ENCODE assay signal across 8 cellular contexts in the genomic region with DNA sequence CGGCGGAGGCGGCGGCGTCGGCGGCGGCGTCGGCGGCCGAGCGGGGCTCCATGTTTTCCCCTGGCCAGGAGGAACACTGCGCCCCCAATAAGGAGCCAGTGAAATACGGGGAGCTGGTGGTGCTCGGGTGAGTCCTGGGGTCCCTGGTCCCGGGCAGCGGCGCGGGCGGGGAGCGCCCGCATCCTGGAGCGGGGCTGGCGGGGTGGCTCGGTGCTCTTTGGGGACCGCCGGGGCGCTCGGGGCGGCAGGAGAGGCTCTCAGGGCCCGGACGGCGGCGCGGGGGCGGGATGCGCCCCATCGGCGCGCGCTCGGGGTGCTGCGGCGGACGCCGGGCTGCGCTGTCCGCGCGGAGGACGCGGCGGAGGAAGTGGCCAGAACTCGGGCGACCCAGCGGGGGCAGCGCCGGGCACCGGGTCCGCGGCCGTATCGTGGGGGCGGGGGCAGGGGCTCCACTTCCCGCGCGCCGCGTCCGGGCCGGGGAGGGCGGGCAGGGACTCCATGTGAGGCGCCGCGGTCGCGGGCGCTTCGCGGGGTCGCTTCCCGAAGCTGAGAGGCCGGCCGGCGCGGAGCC. TPM values are rescaled to one million over a fixed set of nuclear protein-coding genes. Genes with fewer than 3 reads are reported as not detected.
DNase-seq lines count a peak whose midpoint lies in the region; ATAC-seq and TF ChIP-seq lines count a peak whose summit lies in the region.

No MANE protein-coding gene starts in this region.

- H3K4me3 ChIP-seq in epithelial cell of esophagus (ENCODE audit: low read length) (peak overlapping the region; percentile 34), mucosa of stomach (ENCODE audit: low read length) (no peak overlapping the region), tibial artery (peak overlapping the region; percentile 78 to 86)

- no peaks in the 10 kb centered on the region for H3K36me3 Mint-ChIP-seq in WTC11

- H3K27me3 ChIP-seq in mucosa of stomach (ENCODE audit: control insufficient read depth, insufficient read depth, low read length) (no peaks in the 10 kb centered on the region), tibial artery (no peaks in the 10 kb centered on the region)

- POLR2A ChIA-PET in WTC11 (lab: Charles Lee) = no interaction called here

- CTCF ChIA-PET in WTC11 (lab: Charles Lee) = interaction anchor here (1.1 to 1.4 kb wide), 3 partner anchors 364 to 366 kb away, joined by 3 to 5 read pairs (median 3); no protein-coding TSS in a partner anchor

- peaks cover 28% of the 10 kb centered on the region for H3K4me1 ChIP-seq in mucosa of stomach (ENCODE audit: control insufficient read depth, insufficient read depth, low read length)
- peaks cover 0 to 40% (median 31%) of the 10 kb centered on the region in 4 donors for H3K4me1 ChIP-seq in tibial artery

- peak overlapping the region; percentile 87 for H3K9ac ChIP-seq in mucosa of stomach (ENCODE audit: low read length)

- intact Hi-C loops in tibial artery (cut with DNase I; ENCODE audit: low total_unique reads) = no loop called here

- no peak overlapping the region for H3K27ac Mint-ChIP-seq in WTC11

- DNase-seq in NCI-H146 (lab: John Stamatoyannopoulos, UW) (peak; percentile 40), NCI-H146 treated with DMSO at 0.1 percent for 48 hours (lab: John Stamatoyannopoulos, UW; ENCODE audit: unreplicated experiment) (no peak), WTC11 (ENCODE audit: low spot score) (no peak), epithelial cell of esophagus (ENCODE audit: low read depth) (no peak), tibial artery (peak; percentile 31 to 77), NOMO-1 (lab: John Stamatoyannopoulos, UW; ENCODE audit: unreplicated experiment in 2 of 2) (no peak)

- H3K27ac ChIP-seq in tibial artery = peak overlapping the region; percentile 91 to 95

- H3K27me3 Mint-ChIP-seq in WTC11 (ENCODE audit: low read depth) = peaks cover 21% of the 10 kb centered on the region

- peaks cover 38% of the 10 kb centered on the region for H3K4me1 Mint-ChIP-seq in WTC11

- H3K9me3 ChIP-seq in mucosa of stomach (ENCODE audit: control insufficient read depth, low read length) = no peaks in the 10 kb centered on the region
- no peaks in the 10 kb centered on the region for H3K9me3 ChIP-seq in tibial artery

- no peaks in the 10 kb centered on the region for H3K9me3 Mint-ChIP-seq in WTC11

- TF ChIP-seq CTCF in WTC11 (IDR thresholded peaks at IDR 0.05) (no peak), epithelial cell of esophagus (IDR thresholded peaks at IDR 0.05; ENCODE audit: insufficient read depth, low read depth, low read length, missing control alignments) (no peak), tibial artery (IDR thresholded peaks at IDR 0.05) (no peak)

- no peak overlapping the region for H3K4me3 Mint-ChIP-seq in WTC11

- H3K36me3 ChIP-seq in mucosa of stomach (ENCODE audit: control insufficient read depth, insufficient read depth, low read length) (no peaks in the 10 kb centered on the region), tibial artery (peaks cover 0 to 4% (median 0%) of the 10 kb centered on the region in 3 donors)

- peak; percentile 23 for ATAC-seq in HG02973 (IDR thresholded peaks at IDR 0.05; ENCODE audit: unreplicated experiment)
- no peak; the same call in none of the 2 replicates for ATAC-seq in WTC11

TF ChIP-seq in WTC11, 78 proteins besides CTCF, POLR2A, EP300 and RAD21:
- TF ChIP-seq FOXJ3 (CRISPR knock-in tag; IDR thresholded peaks at IDR 0.05; ENCODE audit: borderline replicate concordance) = no peak
- 0 out of 2 replicates have a peak, but pooled peaks have one; percentile 4 for TF ChIP-seq KAT7 (CRISPR knock-in tag; IDR thresholded peaks at IDR 0.05; ENCODE audit: borderline replicate concordance)
- TF ChIP-seq MYBL2 (CRISPR knock-in tag; IDR thresholded peaks at IDR 0.05) = no peak
- TF ChIP-seq, protein P1, sequence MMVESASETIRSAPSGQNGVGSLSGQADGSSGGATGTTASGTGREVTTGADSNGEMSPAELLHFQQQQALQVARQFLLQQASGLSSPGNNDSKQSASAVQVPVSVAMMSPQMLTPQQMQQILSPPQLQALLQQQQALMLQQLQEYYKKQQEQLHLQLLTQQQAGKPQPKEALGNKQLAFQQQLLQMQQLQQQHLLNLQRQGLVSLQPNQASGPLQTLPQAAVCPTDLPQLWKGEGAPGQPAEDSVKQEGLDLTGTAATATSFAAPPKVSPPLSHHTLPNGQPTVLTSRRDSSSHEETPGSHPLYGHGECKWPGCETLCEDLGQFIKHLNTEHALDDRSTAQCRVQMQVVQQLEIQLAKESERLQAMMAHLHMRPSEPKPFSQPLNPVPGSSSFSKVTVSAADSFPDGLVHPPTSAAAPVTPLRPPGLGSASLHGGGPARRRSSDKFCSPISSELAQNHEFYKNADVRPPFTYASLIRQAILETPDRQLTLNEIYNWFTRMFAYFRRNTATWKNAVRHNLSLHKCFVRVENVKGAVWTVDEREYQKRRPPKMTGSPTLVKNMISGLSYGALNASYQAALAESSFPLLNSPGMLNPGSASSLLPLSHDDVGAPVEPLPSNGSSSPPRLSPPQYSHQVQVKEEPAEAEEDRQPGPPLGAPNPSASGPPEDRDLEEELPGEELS (CRISPR knock-in tag; IDR thresholded peaks at IDR 0.05) = no peak
- TF ChIP-seq, protein P2, sequence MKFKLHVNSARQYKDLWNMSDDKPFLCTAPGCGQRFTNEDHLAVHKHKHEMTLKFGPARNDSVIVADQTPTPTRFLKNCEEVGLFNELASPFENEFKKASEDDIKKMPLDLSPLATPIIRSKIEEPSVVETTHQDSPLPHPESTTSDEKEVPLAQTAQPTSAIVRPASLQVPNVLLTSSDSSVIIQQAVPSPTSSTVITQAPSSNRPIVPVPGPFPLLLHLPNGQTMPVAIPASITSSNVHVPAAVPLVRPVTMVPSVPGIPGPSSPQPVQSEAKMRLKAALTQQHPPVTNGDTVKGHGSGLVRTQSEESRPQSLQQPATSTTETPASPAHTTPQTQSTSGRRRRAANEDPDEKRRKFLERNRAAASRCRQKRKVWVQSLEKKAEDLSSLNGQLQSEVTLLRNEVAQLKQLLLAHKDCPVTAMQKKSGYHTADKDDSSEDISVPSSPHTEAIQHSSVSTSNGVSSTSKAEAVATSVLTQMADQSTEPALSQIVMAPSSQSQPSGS (CRISPR knock-in tag; IDR thresholded peaks at IDR 0.05; ENCODE audit: borderline replicate concordance, low read depth) = no peak
- TF ChIP-seq, protein P3, sequence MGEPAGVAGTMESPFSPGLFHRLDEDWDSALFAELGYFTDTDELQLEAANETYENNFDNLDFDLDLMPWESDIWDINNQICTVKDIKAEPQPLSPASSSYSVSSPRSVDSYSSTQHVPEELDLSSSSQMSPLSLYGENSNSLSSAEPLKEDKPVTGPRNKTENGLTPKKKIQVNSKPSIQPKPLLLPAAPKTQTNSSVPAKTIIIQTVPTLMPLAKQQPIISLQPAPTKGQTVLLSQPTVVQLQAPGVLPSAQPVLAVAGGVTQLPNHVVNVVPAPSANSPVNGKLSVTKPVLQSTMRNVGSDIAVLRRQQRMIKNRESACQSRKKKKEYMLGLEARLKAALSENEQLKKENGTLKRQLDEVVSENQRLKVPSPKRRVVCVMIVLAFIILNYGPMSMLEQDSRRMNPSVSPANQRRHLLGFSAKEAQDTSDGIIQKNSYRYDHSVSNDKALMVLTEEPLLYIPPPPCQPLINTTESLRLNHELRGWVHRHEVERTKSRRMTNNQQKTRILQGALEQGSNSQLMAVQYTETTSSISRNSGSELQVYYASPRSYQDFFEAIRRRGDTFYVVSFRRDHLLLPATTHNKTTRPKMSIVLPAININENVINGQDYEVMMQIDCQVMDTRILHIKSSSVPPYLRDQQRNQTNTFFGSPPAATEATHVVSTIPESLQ (CRISPR knock-in tag; IDR thresholded peaks at IDR 0.05) = no peak
- no peak for TF ChIP-seq MXD4 (CRISPR knock-in tag; IDR thresholded peaks at IDR 0.05; ENCODE audit: borderline replicate concordance)
- TF ChIP-seq CBFB (CRISPR knock-in tag; IDR thresholded peaks at IDR 0.05; ENCODE audit: low read depth) = no peak
- TF ChIP-seq, protein P4, sequence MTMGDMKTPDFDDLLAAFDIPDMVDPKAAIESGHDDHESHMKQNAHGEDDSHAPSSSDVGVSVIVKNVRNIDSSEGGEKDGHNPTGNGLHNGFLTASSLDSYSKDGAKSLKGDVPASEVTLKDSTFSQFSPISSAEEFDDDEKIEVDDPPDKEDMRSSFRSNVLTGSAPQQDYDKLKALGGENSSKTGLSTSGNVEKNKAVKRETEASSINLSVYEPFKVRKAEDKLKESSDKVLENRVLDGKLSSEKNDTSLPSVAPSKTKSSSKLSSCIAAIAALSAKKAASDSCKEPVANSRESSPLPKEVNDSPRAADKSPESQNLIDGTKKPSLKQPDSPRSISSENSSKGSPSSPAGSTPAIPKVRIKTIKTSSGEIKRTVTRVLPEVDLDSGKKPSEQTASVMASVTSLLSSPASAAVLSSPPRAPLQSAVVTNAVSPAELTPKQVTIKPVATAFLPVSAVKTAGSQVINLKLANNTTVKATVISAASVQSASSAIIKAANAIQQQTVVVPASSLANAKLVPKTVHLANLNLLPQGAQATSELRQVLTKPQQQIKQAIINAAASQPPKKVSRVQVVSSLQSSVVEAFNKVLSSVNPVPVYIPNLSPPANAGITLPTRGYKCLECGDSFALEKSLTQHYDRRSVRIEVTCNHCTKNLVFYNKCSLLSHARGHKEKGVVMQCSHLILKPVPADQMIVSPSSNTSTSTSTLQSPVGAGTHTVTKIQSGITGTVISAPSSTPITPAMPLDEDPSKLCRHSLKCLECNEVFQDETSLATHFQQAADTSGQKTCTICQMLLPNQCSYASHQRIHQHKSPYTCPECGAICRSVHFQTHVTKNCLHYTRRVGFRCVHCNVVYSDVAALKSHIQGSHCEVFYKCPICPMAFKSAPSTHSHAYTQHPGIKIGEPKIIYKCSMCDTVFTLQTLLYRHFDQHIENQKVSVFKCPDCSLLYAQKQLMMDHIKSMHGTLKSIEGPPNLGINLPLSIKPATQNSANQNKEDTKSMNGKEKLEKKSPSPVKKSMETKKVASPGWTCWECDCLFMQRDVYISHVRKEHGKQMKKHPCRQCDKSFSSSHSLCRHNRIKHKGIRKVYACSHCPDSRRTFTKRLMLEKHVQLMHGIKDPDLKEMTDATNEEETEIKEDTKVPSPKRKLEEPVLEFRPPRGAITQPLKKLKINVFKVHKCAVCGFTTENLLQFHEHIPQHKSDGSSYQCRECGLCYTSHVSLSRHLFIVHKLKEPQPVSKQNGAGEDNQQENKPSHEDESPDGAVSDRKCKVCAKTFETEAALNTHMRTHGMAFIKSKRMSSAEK (CRISPR knock-in tag; IDR thresholded peaks at IDR 0.05; ENCODE audit: borderline replicate concordance) = no peak

RNA-seq across cellular contexts. Expression of gene PELI2, which starts 0.5 kb away (rescaled TPM):
- total RNA-seq in WTC11 (2021) = 15.9 to 23.5 TPM (median 18.6 TPM) in 3 replicates

Comparison
In these comparisons a context has a peak if more than half of its experiments do, and no peak if none do; other contexts are left out.
1. DNase-seq: peak in NCI-H146 (single experiment) and tibial artery (2 of 2); none in NCI-H146 treated with DMSO at 0.1 percent for 48 hours (single experiment), WTC11 (single experiment), epithelial cell of esophagus (single experiment) and NOMO-1 (0 of 2).